Comparison of ENCODE assay signal across 3 cellular contexts in the genomic region with DNA sequence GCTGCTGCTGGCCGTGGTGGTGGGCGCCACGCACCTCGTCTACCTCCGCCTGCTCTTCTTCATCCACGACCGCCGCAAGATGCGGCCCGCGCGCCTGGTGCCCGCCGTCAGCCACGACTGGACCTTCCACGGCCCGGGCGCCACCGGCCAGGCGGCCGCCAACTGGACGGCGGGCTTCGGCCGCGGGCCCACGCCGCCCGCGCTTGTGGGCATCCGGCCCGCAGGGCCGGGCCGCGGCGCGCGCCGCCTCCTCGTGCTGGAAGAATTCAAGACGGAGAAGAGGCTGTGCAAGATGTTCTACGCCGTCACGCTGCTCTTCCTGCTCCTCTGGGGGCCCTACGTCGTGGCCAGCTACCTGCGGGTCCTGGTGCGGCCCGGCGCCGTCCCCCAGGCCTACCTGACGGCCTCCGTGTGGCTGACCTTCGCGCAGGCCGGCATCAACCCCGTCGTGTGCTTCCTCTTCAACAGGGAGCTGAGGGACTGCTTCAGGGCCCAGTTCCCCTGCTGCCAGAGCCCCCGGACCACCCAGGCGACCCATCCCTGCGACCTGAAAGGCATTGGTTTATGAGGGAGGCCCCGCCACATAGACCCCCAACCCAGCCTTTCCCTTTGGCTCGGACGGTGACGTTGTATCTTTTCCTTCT.
TF ChIP-seq lines count a peak whose summit lies in the region.

No MANE protein-coding gene starts in this region.

TF ChIP-seq in A549, 52 proteins besides CTCF, POLR2A, EP300 and RAD21:
- no peak for TF ChIP-seq KDM1A (IDR thresholded peaks at IDR 0.05; ENCODE audit: low read depth)
- no peak for TF ChIP-seq POLR2AphosphoS2 (conservative IDR thresholded peaks at IDR 0.05; ENCODE audit: low read length)
- TF ChIP-seq CHD4 (IDR thresholded peaks at IDR 0.05; ENCODE audit: borderline replicate concordance): no peak
- TF ChIP-seq, protein P1, sequence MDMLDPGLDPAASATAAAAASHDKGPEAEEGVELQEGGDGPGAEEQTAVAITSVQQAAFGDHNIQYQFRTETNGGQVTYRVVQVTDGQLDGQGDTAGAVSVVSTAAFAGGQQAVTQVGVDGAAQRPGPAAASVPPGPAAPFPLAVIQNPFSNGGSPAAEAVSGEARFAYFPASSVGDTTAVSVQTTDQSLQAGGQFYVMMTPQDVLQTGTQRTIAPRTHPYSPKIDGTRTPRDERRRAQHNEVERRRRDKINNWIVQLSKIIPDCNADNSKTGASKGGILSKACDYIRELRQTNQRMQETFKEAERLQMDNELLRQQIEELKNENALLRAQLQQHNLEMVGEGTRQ (IDR thresholded peaks at IDR 0.05): no peak
- TF ChIP-seq CHD2 (IDR thresholded peaks at IDR 0.05; ENCODE audit: low read length, partially characterized antibody): no peak

TF ChIP-seq in H1, 55 proteins besides CTCF, POLR2A, EP300 and RAD21:
- TF ChIP-seq SRF (IDR thresholded peaks at IDR 0.05; ENCODE audit: low read depth, low read length): no peak
- TF ChIP-seq RNF2 (IDR thresholded peaks at IDR 0.05; ENCODE audit: borderline replicate concordance, low read depth, low read length, missing control alignments, poor library complexity, severe bottlenecking): peak; percentile 63
- peak; percentile 52; the same call in 1 of the 2 replicates for TF ChIP-seq SUZ12 (IDR thresholded peaks at IDR 0.05; ENCODE audit: low read length)
- no peak for TF ChIP-seq POLR2AphosphoS5 (IDR thresholded peaks at IDR 0.05; ENCODE audit: low read depth, low read length)
- peak; percentile 67 for TF ChIP-seq EZH2 (IDR thresholded peaks at IDR 0.05; ENCODE audit: low read depth, low read length, severe bottlenecking)
- peak; percentile 18; the same call in 1 of the 2 replicates for TF ChIP-seq PHF8 (conservative IDR thresholded peaks at IDR 0.05; ENCODE audit: low read depth, low read length)
- TF ChIP-seq SIX5 (IDR thresholded peaks at IDR 0.05; ENCODE audit: low read depth, low read length): no peak
- TF ChIP-seq SIN3A (conservative IDR thresholded peaks at IDR 0.05 in 1 of 2, IDR thresholded peaks at IDR 0.05 in 1 of 2; ENCODE audit: low read depth in 1 of 2, low read length in 2 of 2): 0 out of 4 replicates have a peak, but pooled peaks of 1 of the 2 experiments have one; percentile 23
TF ChIP-seq in H1: peak in this region for 5.

TF ChIP-seq in neural cell, 6 proteins besides CTCF, POLR2A, EP300 and RAD21:
- no peak for TF ChIP-seq EZH2 (IDR thresholded peaks at IDR 0.05; ENCODE audit: borderline replicate concordance, insufficient read depth, low read length, poor library complexity, severe bottlenecking)
- TF ChIP-seq TAF1 (IDR thresholded peaks at IDR 0.05; ENCODE audit: low read depth): no peak
- no peak for TF ChIP-seq SMC3 (conservative IDR thresholded peaks at IDR 0.05; ENCODE audit: poor library complexity)
- no peak for TF ChIP-seq REST (IDR thresholded peaks at IDR 0.05; ENCODE audit: borderline replicate concordance)
